In the genomic region with DNA sequence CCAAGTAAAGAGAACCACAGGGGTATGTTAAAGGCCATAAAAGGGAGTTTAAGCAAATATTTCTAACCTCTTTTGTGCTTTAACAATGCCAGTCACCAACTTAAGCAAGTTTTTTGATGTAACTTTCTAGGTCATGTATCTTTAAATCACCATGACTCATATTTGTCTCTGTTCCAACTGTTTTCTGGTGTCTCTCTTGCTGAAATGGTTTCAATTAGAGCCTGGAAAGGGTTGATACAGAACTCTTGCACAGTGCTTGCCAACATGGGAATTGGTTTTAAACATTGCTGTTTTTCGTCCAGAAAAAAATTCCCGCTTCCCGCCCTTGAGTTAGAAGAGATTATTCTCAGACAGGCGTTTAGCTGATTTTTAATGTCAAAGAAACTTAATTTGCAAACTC, we compare ENCODE assay signal across 15 cellular contexts. TPM values are rescaled to one million over a fixed set of nuclear protein-coding genes. Genes with fewer than 3 reads are reported as not detected.
DNase-seq lines count a peak whose midpoint lies in the region; ATAC-seq and TF ChIP-seq lines count a peak whose summit lies in the region.
"Had no signal": no experiment of that assay in that cellular context is flagged by ENCODE, and none has a peak within 500 bp of the region (broad histone marks: within the 10 kb centered on the region; RNA-seq: fewer than 3 reads in every experiment).

No MANE protein-coding gene starts in this region.

- peaks cover 0 to 6% (median 0%) of the 10 kb centered on the region in 4 donors for H3K4me1 ChIP-seq in stomach

- H3K27me3 ChIP-seq in stomach, result no peaks in the 10 kb centered on the region

- peaks cover 16% of the 10 kb centered on the region for H3K4me1 Mint-ChIP-seq in HFFc6 (ENCODE audit: low read depth)
- H3K4me1 Mint-ChIP-seq in natural killer cell treated with Interleukin-12 subunit alpha and Interleukin-12 subunit beta and Interleukin-15 and Interleukin-18, amount 100 ng/mL, for 72 hours (ENCODE audit: low read depth in 2 of 2), result no peaks in the 10 kb centered on the region

- H3K9me3 Mint-ChIP-seq in HFFc6, result no peaks in the 10 kb centered on the region
- H3K9me3 Mint-ChIP-seq in natural killer cell treated with Interleukin-12 subunit alpha and Interleukin-12 subunit beta and Interleukin-15 and Interleukin-18, amount 100 ng/mL, for 72 hours, result no peaks in the 10 kb centered on the region
- H3K9me3 Mint-ChIP-seq: activated T-helper 2 cell treated with anti-CD3 and anti-CD28 coated beads, Interferon-gamma antibody, Interleukin-2, Interleukin-4, amounts not matched to agents 10 μg/mL and 5 μg/mL and 100 μg/mL, durations not matched to agents 14 hours and 24 hours and 36 hours; memory B cell had no signal

- no peak overlapping the region for H3K4me3 Mint-ChIP-seq in HFFc6
- no peak overlapping the region for H3K4me3 Mint-ChIP-seq in natural killer cell treated with Interleukin-12 subunit alpha and Interleukin-12 subunit beta and Interleukin-15 and Interleukin-18, amount 100 ng/mL, for 72 hours
- H3K4me3 Mint-ChIP-seq: activated CD4-positive, alpha-beta T cell treated with anti-CD3 and anti-CD28 coated beads for 36 hours; CD4-positive, alpha-beta T cell; memory B cell had no signal

- WGBS in stomach, 5 donors, result 51 to 73% (median 59%) methylated on average over 4 of the region's 4 CpGs

- no peak for ATAC-seq in natural killer cell treated with Interleukin-12 subunit alpha and Interleukin-12 subunit beta and Interleukin-15 and Interleukin-18, amount 100 ng/mL, for 72 hours
- ATAC-seq: activated CD4-positive, alpha-beta T cell treated with anti-CD3 and anti-CD28 coated beads for 36 hours had no signal

- H3K9me3 ChIP-seq in stomach, result no peaks in the 10 kb centered on the region

- H3K27me3 Mint-ChIP-seq in HFFc6 (ENCODE audit: insufficient read depth), result peaks cover 19% of the 10 kb centered on the region
- peaks cover 3 to 13% of the 10 kb centered on the region in 2 donors for H3K27me3 Mint-ChIP-seq in natural killer cell treated with Interleukin-12 subunit alpha and Interleukin-12 subunit beta and Interleukin-15 and Interleukin-18, amount 100 ng/mL, for 72 hours
- H3K27me3 Mint-ChIP-seq: activated CD4-positive, alpha-beta T cell treated with anti-CD3 and anti-CD28 coated beads for 36 hours had no signal

- intact Hi-C loops in stomach (cut with DNase I; ENCODE audit: low total_unique reads), result no loop called here

- H3K36me3 Mint-ChIP-seq in HFFc6 (ENCODE audit: low read depth), result no peaks in the 10 kb centered on the region
- no peaks in the 10 kb centered on the region for H3K36me3 Mint-ChIP-seq in natural killer cell treated with Interleukin-12 subunit alpha and Interleukin-12 subunit beta and Interleukin-15 and Interleukin-18, amount 100 ng/mL, for 72 hours
- H3K36me3 Mint-ChIP-seq: memory B cell had no signal

- H3K27ac ChIP-seq in stomach, result no peak overlapping the region

- no peaks in the 10 kb centered on the region for H3K36me3 ChIP-seq in stomach

- no peak overlapping the region for H3K27ac Mint-ChIP-seq in HFFc6
- no peak overlapping the region for H3K27ac Mint-ChIP-seq in natural killer cell treated with Interleukin-12 subunit alpha and Interleukin-12 subunit beta and Interleukin-15 and Interleukin-18, amount 100 ng/mL, for 72 hours
- H3K27ac Mint-ChIP-seq: activated CD4-positive, alpha-beta T cell treated with anti-CD3 and anti-CD28 coated beads for 36 hours; activated T-helper 2 cell treated with anti-CD3 and anti-CD28 coated beads, Interferon-gamma antibody, Interleukin-2, Interleukin-4, amounts not matched to agents 10 μg/mL and 5 μg/mL and 100 μg/mL, durations not matched to agents 14 hours and 24 hours and 36 hours; CD4-positive, alpha-beta T cell; memory B cell had no signal

- H3K4me3 ChIP-seq in astrocyte of the cerebellum (ENCODE audit: low read depth, low read length) (no peak overlapping the region), stomach (no peak overlapping the region)

- TF ChIP-seq POLR2A in stomach (IDR thresholded peaks at IDR 0.05), result no peak

- in situ Hi-C loops in astrocyte of the cerebellum (cut with HindIII; ENCODE audit: low sequenced_read_pairs), result no loop called here

- TF ChIP-seq CTCF in HFFc6 (IDR thresholded peaks at IDR 0.05) (no peak), astrocyte of the cerebellum (IDR thresholded peaks at IDR 0.05; ENCODE audit: low read depth, low read length, missing control alignments) (no peak), stomach (IDR thresholded peaks at IDR 0.05) (no peak)

- peak; percentile 38 for DNase-seq in AG08396 (ENCODE audit: low spot score)
- peak; percentile 66 for DNase-seq in HFFc6
- peak; percentile 77 for DNase-seq in astrocyte of the cerebellum (ENCODE audit: low read depth)
- peak; percentile 16 for DNase-seq in kidney tubule cell (ENCODE audit: low spot score)
- DNase-seq in stomach, result no peak
- no peak for DNase-seq in central memory CD4-positive, alpha-beta T cell
- no peak for DNase-seq in natural killer cell treated with Interleukin-12 subunit alpha and Interleukin-12 subunit beta and Interleukin-15 and Interleukin-18, amount 100 ng/mL, for 72 hours (ENCODE audit: low spot score)
- DNase-seq in GOT3 (lab: John Stamatoyannopoulos, UW), result no peak
- DNase-seq: activated CD4-positive, alpha-beta T cell treated with anti-CD3 and anti-CD28 coated beads for 36 hours; CD4-positive, alpha-beta T cell; glutamatergic neuron; NCI-H526; trophoblast cell had no signal

- TF ChIP-seq EP300 in stomach (IDR thresholded peaks at IDR 0.05), result no peak

RNA-seq across cellular contexts. Expression of gene SLC22A15, which starts 46.5 kb away (rescaled TPM):
- total RNA-seq in HFFc6 (2021; fragmentation: NEBNext Ultra II Directional; extraction: Animal tissue kit (Norgen Biotek cat#: 25700)), result 1 to 10 TPM; 3.2 to 5.9 (median 4.1) TPM
- total RNA-seq in stomach, result 1 to 10 TPM in 4 of 5 donors, under 1 TPM in 1; 0.29 to 9.8 (median 5.8) TPM
- 1 to 10 TPM; 1.9 to 3.7 (median 2.9) TPM for polyA plus RNA-seq in stomach
- total RNA-seq in natural killer cell treated with Interleukin-12 subunit alpha and Interleukin-12 subunit beta and Interleukin-15 and Interleukin-18, amount 100 ng/mL, for 72 hours, result 1 to 10 TPM; 5.0 to 5.6 TPM

Comparison
In these comparisons a context has a peak if more than half of its experiments do, and no peak if none do; other contexts are left out.
1. DNase-seq: peak in AG08396 (single experiment), HFFc6 (single experiment), astrocyte of the cerebellum (single experiment) and kidney tubule cell (single experiment); none in stomach (single experiment), central memory CD4-positive, alpha-beta T cell (single experiment), natural killer cell treated with Interleukin-12 subunit alpha and Interleukin-12 subunit beta and Interleukin-15 and Interleukin-18, amount 100 ng/mL, for 72 hours (single experiment) and GOT3 (single experiment).